Comparison of ENCODE assay signal across 23 cellular contexts in genomic region chr2:145138626-145139025, GRCh38.
DNase-seq lines count a peak whose midpoint lies in the region; ATAC-seq, FAIRE-seq and TF ChIP-seq lines count a peak whose summit lies in the region.
"Had no signal": no experiment of that assay in that cellular context is flagged by ENCODE, and none has a peak within 500 bp of the region (broad histone marks: within the 10 kb centered on the region; RNA-seq: fewer than 3 reads in every experiment).

No MANE protein-coding gene starts in this region.

- no peak for TF ChIP-seq CTCF in SK-N-SH (IDR thresholded peaks at IDR 0.05)
- TF ChIP-seq CTCF in PC-9 (conservative IDR thresholded peaks at IDR 0.05): no peak
- TF ChIP-seq CTCF in endothelial cell of umbilical vein (IDR thresholded peaks at IDR 0.05; ENCODE audit: extremely low read depth in 1 of 2, insufficient read depth in 1 of 2, low read depth in 1 of 2, low read length in 2 of 2): no peak

- no peak for TF ChIP-seq EP300 in SK-N-SH (IDR thresholded peaks at IDR 0.05; ENCODE audit: borderline replicate concordance in 1 of 2, low read depth in 1 of 2, low read length in 1 of 2)

- no peaks in the 10 kb centered on the region for H3K36me3 ChIP-seq in SK-N-SH (replicated peaks in 1 of 2; ENCODE audit: control insufficient read depth in 1 of 2, insufficient read depth in 2 of 2, low read length in 1 of 2)
- no peaks in the 10 kb centered on the region for H3K36me3 ChIP-seq in PC-9 (ENCODE audit: low read depth)
- no peaks in the 10 kb centered on the region for H3K36me3 ChIP-seq in endothelial cell of umbilical vein (ENCODE audit: control insufficient read depth in 2 of 2, extremely low read depth in 1 of 2, insufficient read depth in 2 of 2, low read length in 2 of 2)
- H3K36me3 ChIP-seq: BLaER1 treated with 17β-estradiol and CSF1 and Interleukin-3, amounts not matched to agents 10 nM and 100 nM had no signal

- peaks cover 11% of the 10 kb centered on the region for H3F3A ChIP-seq in SK-N-SH (replicated peaks; ENCODE audit: insufficient read depth)
- no peaks in the 10 kb centered on the region for H3F3A ChIP-seq in PC-9 (ENCODE audit: insufficient read depth, low read depth)

- no peaks in the 10 kb centered on the region for H3K79me2 ChIP-seq in SK-N-SH (ENCODE audit: insufficient read depth)
- H3K79me2 ChIP-seq in PC-9 (ENCODE audit: low read depth): no peaks in the 10 kb centered on the region
- no peaks in the 10 kb centered on the region for H3K79me2 ChIP-seq in endothelial cell of umbilical vein (ENCODE audit: control insufficient read depth, insufficient read depth, low read length)

- dilution Hi-C loops in endothelial cell of umbilical vein (cut with MboI; ENCODE audit: extremely low pct_ligation_motif_present, low sequenced_read_pairs): no loop called here

- peak; percentile 70 for FAIRE-seq in endothelial cell of umbilical vein (lab: Jason Lieb, UNC)
- FAIRE-seq: A549, D721Med, GM12878, GM12892, GM18507 had no signal

- intact Hi-C loops in PC-9 (cut with micrococcal nuclease; ENCODE audit: unreplicated experiment): no loop called here
- intact Hi-C loops in endothelial cell of umbilical vein (cut with micrococcal nuclease): loop anchor here (5.0 kb wide), 1 partner anchor 616 kb away; the partner anchor contains the start of gene ZEB2

- no peaks in the 10 kb centered on the region for H3K9me3 ChIP-seq in SK-N-SH
- no peaks in the 10 kb centered on the region for H3K9me3 ChIP-seq in PC-9 (ENCODE audit: insufficient read depth, low read depth)
- H3K9me3 ChIP-seq in endothelial cell of umbilical vein (replicated peaks; ENCODE audit: control insufficient read depth, insufficient read depth, low read length): no peaks in the 10 kb centered on the region
- H3K9me3 ChIP-seq: A549, Caco-2 had no signal

- TF ChIP-seq POLR2A in endothelial cell of umbilical vein (IDR thresholded peaks at IDR 0.05; ENCODE audit: low read depth, low read length): no peak

- H3K4me2 ChIP-seq in SK-N-SH (no peak overlapping the region; the same call in 1 of the 2 replicates), PC-9 (no peak overlapping the region), endothelial cell of umbilical vein (ENCODE audit: insufficient read depth, low read length) (peak overlapping the region; percentile 55)
- H3K4me2 ChIP-seq: A549; BLaER1 treated with 17β-estradiol and CSF1 and Interleukin-3, amounts not matched to agents 10 nM and 100 nM had no signal

- no TSS peak for BruUV-seq in PC-9 (replicated peaks; lab: Mats Ljungman, UMichigan)
- BruUV-seq in endothelial cell of umbilical vein (replicated peaks; lab: Mats Ljungman, UMichigan): no TSS peak

- DNase-seq in SK-N-SH (no peak), PC-9 (no peak), endothelial cell of umbilical vein (ENCODE audit: low read depth, low spot score) (peak; percentile 75), OCI-M1 (lab: John Stamatoyannopoulos, UW) (no peak)
- DNase-seq in effector CD4-positive, alpha-beta T cell: no peak
- DNase-seq: AML-193; Caco-2; Calu3; CD4-positive, alpha-beta T cell; CD8-positive, alpha-beta T cell; DMS79 treated with DMSO at 0.1 percent for 48 hours; EL; GDM1 had no signal

- H3K4me1 ChIP-seq in SK-N-SH (ENCODE audit: control insufficient read depth in 1 of 2, insufficient read depth in 2 of 2, low read depth in 1 of 2, low read length in 1 of 2) (no peaks in the 10 kb centered on the region; a peak in 1 of 4 replicates), PC-9 (replicated peaks; ENCODE audit: insufficient read depth) (no peaks in the 10 kb centered on the region), endothelial cell of umbilical vein (ENCODE audit: control insufficient read depth, extremely low read depth, insufficient read depth, low read length) (peaks cover 7% of the 10 kb centered on the region)
- H3K4me1 ChIP-seq: A549; BLaER1 treated with 17β-estradiol and CSF1 and Interleukin-3, amounts not matched to agents 10 nM and 100 nM; Caco-2 had no signal

- H4K20me1 ChIP-seq in SK-N-SH (ENCODE audit: insufficient read depth) (no peaks in the 10 kb centered on the region), PC-9 (ENCODE audit: insufficient read depth) (no peaks in the 10 kb centered on the region), endothelial cell of umbilical vein (replicated peaks; ENCODE audit: control insufficient read depth, extremely low read depth, insufficient read depth, low read length) (no peaks in the 10 kb centered on the region)
- H4K20me1 ChIP-seq: BLaER1 treated with 17β-estradiol and CSF1 and Interleukin-3, amounts not matched to agents 10 nM and 100 nM had no signal

- H2AFZ ChIP-seq in SK-N-SH (ENCODE audit: low read depth): no peak overlapping the region; the same call in 1 of the 2 replicates
- H2AFZ ChIP-seq in PC-9: 0 out of 2 replicates have a peak overlapping the region, but pooled peaks have one; percentile 3
- H2AFZ ChIP-seq in endothelial cell of umbilical vein (ENCODE audit: low read depth, low read length): no peak overlapping the region

- no peak for TF ChIP-seq RAD21 in SK-N-SH (IDR thresholded peaks at IDR 0.05; ENCODE audit: low read length)

- H3K4me3 ChIP-seq in SK-N-SH (ENCODE audit: low read depth in 2 of 2, low read length in 1 of 2) (no peak overlapping the region), PC-9 (no peak overlapping the region), endothelial cell of umbilical vein (replicated peaks in 1 of 3; ENCODE audit: insufficient read depth in 1 of 3, low read depth in 1 of 3, low read length in 3 of 3) (no peak overlapping the region)
- H3K4me3 ChIP-seq: A549; BLaER1 treated with 17β-estradiol and CSF1 and Interleukin-3, amounts not matched to agents 10 nM and 100 nM; GM12878 had no signal

- H3K9me2 ChIP-seq in SK-N-SH (no peaks in the 10 kb centered on the region), PC-9 (ENCODE audit: insufficient read depth) (no peaks in the 10 kb centered on the region)

- H3K27ac ChIP-seq in SK-N-SH (ENCODE audit: low read depth in 2 of 2, low read length in 1 of 2) (peak overlapping the region in 1 of 2 experiments; percentile 46; a peak in 1 of 4 replicates), PC-9 (no peak overlapping the region), endothelial cell of umbilical vein (ENCODE audit: insufficient read depth, low read depth, low read length) (no peak overlapping the region)
- H3K27ac ChIP-seq: 22Rv1; A549; BLaER1 treated with 17β-estradiol and CSF1 and Interleukin-3, amounts not matched to agents 10 nM and 100 nM; C4-2B had no signal

- POLR2A ChIA-PET in SK-N-SH (lab: Yijun Ruan, JAX): no interaction called here
- POLR2A ChIA-PET in PC-9 (lab: Charles Lee; ENCODE audit: unreplicated experiment): no interaction called here
- POLR2A ChIA-PET in endothelial cell of umbilical vein (lab: Charles Lee): no interaction called here

- CTCF ChIA-PET in SK-N-SH (lab: Yijun Ruan, JAX): no interaction called here
- CTCF ChIA-PET in PC-9 (lab: Charles Lee): no interaction called here
- CTCF ChIA-PET in endothelial cell of umbilical vein (lab: Charles Lee): no interaction called here

- WGBS in SK-N-SH (ENCODE audit: low lambda C conversion rate): 30% methylated on average over 2 of the region's 2 CpGs

- ATAC-seq in SK-N-SH treated with all-trans-retinoic acid at 6 μM for 48 hours (no peak), GM19324 (IDR thresholded peaks at IDR 0.05; ENCODE audit: low FRiP score, unreplicated experiment) (no peak)
- ATAC-seq: A549; CD8-positive, alpha-beta T cell; GM12878 had no signal

- H3K9ac ChIP-seq in SK-N-SH (no peak overlapping the region), endothelial cell of umbilical vein (replicated peaks; ENCODE audit: extremely low read depth, insufficient read depth, low read length) (no peak overlapping the region)
- H3K9ac ChIP-seq: BLaER1 treated with 17β-estradiol and CSF1 and Interleukin-3, amounts not matched to agents 10 nM and 100 nM had no signal

- no peaks in the 10 kb centered on the region for H3K27me3 ChIP-seq in SK-N-SH (ENCODE audit: insufficient read depth)
- H3K27me3 ChIP-seq in PC-9 (ENCODE audit: insufficient read depth, low read depth): no peaks in the 10 kb centered on the region
- no peaks in the 10 kb centered on the region for H3K27me3 ChIP-seq in endothelial cell of umbilical vein (ENCODE audit: control insufficient read depth in 2 of 2, insufficient read depth in 2 of 2, low read length in 2 of 2)
- H3K27me3 ChIP-seq: BLaER1 treated with 17β-estradiol and CSF1 and Interleukin-3, amounts not matched to agents 10 nM and 100 nM had no signal

- H3K9me1 ChIP-seq in endothelial cell of umbilical vein (replicated peaks; ENCODE audit: control insufficient read depth, extremely low read depth, insufficient read depth, low read length): no peaks in the 10 kb centered on the region

TF ChIP-seq in SK-N-SH, 30 proteins besides CTCF, POLR2A, EP300 and RAD21 (continues in another document):
- no peak for TF ChIP-seq FOXJ3 (CRISPR knock-in tag; IDR thresholded peaks at IDR 0.05)
- TF ChIP-seq NFIC (IDR thresholded peaks at IDR 0.05; ENCODE audit: borderline replicate concordance): no peak
- TF ChIP-seq TCF12 (IDR thresholded peaks at IDR 0.05): no peak
- TF ChIP-seq TEAD4 (IDR thresholded peaks at IDR 0.05; ENCODE audit: borderline replicate concordance, insufficient read depth): no peak
- TF ChIP-seq RXRA (IDR thresholded peaks at IDR 0.05; ENCODE audit: borderline replicate concordance, low read depth): no peak
- no peak for TF ChIP-seq TAF1 (IDR thresholded peaks at IDR 0.05; ENCODE audit: borderline replicate concordance, low read depth, low read length)
- no peak for TF ChIP-seq SIN3A (IDR thresholded peaks at IDR 0.05; ENCODE audit: borderline replicate concordance, low read depth, low read length)
- TF ChIP-seq SMC3 (IDR thresholded peaks at IDR 0.05; ENCODE audit: low read depth, low read length): no peak
- TF ChIP-seq FOSL2 (IDR thresholded peaks at IDR 0.05; ENCODE audit: borderline replicate concordance, low read depth): no peak
- TF ChIP-seq YY1 (IDR thresholded peaks at IDR 0.05; ENCODE audit: low read depth): no peak

TF ChIP-seq in endothelial cell of umbilical vein, 7 proteins besides CTCF, POLR2A, EP300 and RAD21:
- TF ChIP-seq FOS (IDR thresholded peaks at IDR 0.05; ENCODE audit: borderline replicate concordance, insufficient read depth, low read length) (peak; percentile 17), POLR2AphosphoS5 (IDR thresholded peaks at IDR 0.05; ENCODE audit: insufficient read depth, low read depth, low read length) (no peak), JUN (IDR thresholded peaks at IDR 0.05; ENCODE audit: borderline replicate concordance, insufficient read depth, insufficient read length, low read depth) (peak; percentile 23), GATA2 (IDR thresholded peaks at IDR 0.05; ENCODE audit: insufficient read depth, insufficient read length, low read depth, low read length) (peak; percentile 68), MAX (IDR thresholded peaks at IDR 0.05; ENCODE audit: insufficient read depth, insufficient read length) (no peak), MYC (IDR thresholded peaks at IDR 0.05; ENCODE audit: low read depth, low read length) (no peak)
